ENCODE assay signal across 1 cellular context in genomic region chr6:16803294-16804006, GRCh38.
TF ChIP-seq lines count a peak whose summit lies in the region.

No MANE protein-coding gene starts in this region.

TF ChIP-seq in IMR-90, 13 proteins besides CTCF, POLR2A, EP300 and RAD21 (continued from another document):
- TF ChIP-seq ELK1 (IDR thresholded peaks at IDR 0.05; ENCODE audit: borderline replicate concordance, low read depth, low read length) (no peak), CEBPB (IDR thresholded peaks at IDR 0.05; ENCODE audit: low read depth, low read length) (no peak), CHD1 (IDR thresholded peaks at IDR 0.05; ENCODE audit: low read depth, low read length) (no peak), FOS (IDR thresholded peaks at IDR 0.05; ENCODE audit: low read depth, low read length) (no peak), USF2 (IDR thresholded peaks at IDR 0.05; ENCODE audit: low read depth, low read length) (no peak), NFE2L2 (IDR thresholded peaks at IDR 0.05; ENCODE audit: low read depth, low read length) (no peak), RCOR1 (IDR thresholded peaks at IDR 0.05; ENCODE audit: insufficient replicate concordance, low read length) (no peak), BHLHE40 (IDR thresholded peaks at IDR 0.05; ENCODE audit: low read depth, low read length) (no peak)
TF ChIP-seq in IMR-90: peak in this region for 0.
